In genomic region chr18:56570971-56571370, GRCh38 we compare ENCODE assay signal across 13 cellular contexts.
DNase-seq lines count a peak whose midpoint lies in the region; ATAC-seq, FAIRE-seq and TF ChIP-seq lines count a peak whose summit lies in the region.
"Had no signal": no experiment of that assay in that cellular context is flagged by ENCODE, and none has a peak within 500 bp of the region (broad histone marks: within the 10 kb centered on the region; RNA-seq: fewer than 3 reads in every experiment).

No MANE protein-coding gene starts in this region.

- DNase-seq in CD1c-positive myeloid dendritic cell (ENCODE audit: extremely low spot score) (peak; percentile 26), LNCaP clone FGC (ENCODE audit: low read depth) (peak; percentile 28), left lobe of liver (ENCODE audit: low spot score) (no peak), pancreas (no peak)
- DNase-seq: Caco-2; CD8-positive, alpha-beta memory T cell; GM23248 had no signal

- H3K4me3 ChIP-seq in LNCaP clone FGC (ENCODE audit: low read depth, low read length) (no peak overlapping the region), pancreas (no peak overlapping the region)
- H3K4me3 ChIP-seq: A549, GM23248 had no signal

- FAIRE-seq in pancreas (lab: Jason Lieb, UNC): no peak
- FAIRE-seq: A549, H54 had no signal

- H3K36me3 ChIP-seq in pancreas: no peaks in the 10 kb centered on the region

- WGBS in pancreas, 2 donors: 37 to 38% methylated on average over 3 of the region's 3 CpGs

- H3K27me3 ChIP-seq in pancreas: no peaks in the 10 kb centered on the region

- intact Hi-C loops in pancreas (cut with DNase I): loop anchor here in 2 of 3 donors (10.0 kb wide), 3 partner anchors 1146 to 1336 kb away; no protein-coding TSS in a partner anchor

- no peak overlapping the region for H3K27ac ChIP-seq in pancreas
- H3K27ac ChIP-seq: A549, GM23248 had no signal

- H3K4me1 ChIP-seq in pancreas: peaks cover 15 to 21% (median 16%) of the 10 kb centered on the region in 3 donors
- H3K4me1 ChIP-seq: A549, Caco-2 had no signal

- ATAC-seq in left lobe of liver: peak; percentile 84
- peak in 3 of 4 donors; percentile 39 to 58 (median 49) for ATAC-seq in pancreas
- ATAC-seq in GM18520 (IDR thresholded peaks at IDR 0.05; ENCODE audit: unreplicated experiment): no peak
- ATAC-seq in HG02884 (IDR thresholded peaks at IDR 0.05; ENCODE audit: unreplicated experiment): no peak
- ATAC-seq in GM21737 (IDR thresholded peaks at IDR 0.05; ENCODE audit: unreplicated experiment): no peak
- ATAC-seq: A549, HCT116 had no signal

- TF ChIP-seq CTCF in LNCaP clone FGC (IDR thresholded peaks at IDR 0.05; ENCODE audit: control insufficient read depth, extremely low read depth, insufficient read depth): no peak
- no peak for TF ChIP-seq CTCF in pancreas (IDR thresholded peaks at IDR 0.05)

- H3K9me3 ChIP-seq in pancreas: no peaks in the 10 kb centered on the region
- H3K9me3 ChIP-seq: A549, Caco-2 had no signal

Comparison
In these comparisons a context has a peak if more than half of its experiments do, and no peak if none do; other contexts are left out.
1. DNase-seq: peak in CD1c-positive myeloid dendritic cell (single experiment) and LNCaP clone FGC (single experiment); none in left lobe of liver (single experiment) and pancreas (0 of 6).
2. ATAC-seq: peak in left lobe of liver (single experiment) and pancreas (3 of 4); none in GM18520 (single experiment), HG02884 (single experiment) and GM21737 (single experiment).